In genomic region chr10:22704348-22705341, GRCh38 we compare ENCODE assay signal across 1 cellular context.
TF ChIP-seq lines count a peak whose summit lies in the region.

No MANE protein-coding gene starts in this region.

TF ChIP-seq in GM12878, 131 proteins besides CTCF, POLR2A, EP300 and RAD21 (continued from another document and continues in another):
- TF ChIP-seq MEF2B (IDR thresholded peaks at IDR 0.05; ENCODE audit: partially characterized antibody, poor library complexity, severe bottlenecking) (no peak), ASH2L (IDR thresholded peaks at IDR 0.05; ENCODE audit: borderline replicate concordance, low read depth) (no peak), NR2C1 (IDR thresholded peaks at IDR 0.05) (peak; percentile 94), CHD1 (IDR thresholded peaks at IDR 0.05; ENCODE audit: low read depth, low read length) (no peak), SRF (IDR thresholded peaks at IDR 0.05; ENCODE audit: low read depth in 2 of 2, low read length in 2 of 2) (no peak), MTA3 (IDR thresholded peaks at IDR 0.05; ENCODE audit: borderline replicate concordance, low read length) (peak; percentile 57; the same call in 1 of the 2 replicates), DPF2 (IDR thresholded peaks at IDR 0.05) (no peak), STAT3 (IDR thresholded peaks at IDR 0.05; ENCODE audit: low read depth, low read length) (no peak), JUNB (IDR thresholded peaks at IDR 0.05) (peak; percentile 46), HCFC1 (IDR thresholded peaks at IDR 0.05; ENCODE audit: low read length) (no peak), EGR1 (IDR thresholded peaks at IDR 0.05; ENCODE audit: borderline replicate concordance in 1 of 2, low read depth in 2 of 2, low read length in 2 of 2) (no peak), FOS (IDR thresholded peaks at IDR 0.05; ENCODE audit: borderline replicate concordance, extremely low read depth, insufficient read length) (no peak), PAX5 (IDR thresholded peaks at IDR 0.05; ENCODE audit: borderline replicate concordance, low read depth, low read length) (no peak), FOXK2 (IDR thresholded peaks at IDR 0.05) (no peak), SUPT20H (IDR thresholded peaks at IDR 0.05; ENCODE audit: borderline replicate concordance, control insufficient read depth, low read depth, low read length) (no peak), TBL1XR1 (IDR thresholded peaks at IDR 0.05; ENCODE audit: low read depth, low read length) (no peak), SIX5 (IDR thresholded peaks at IDR 0.05; ENCODE audit: low read depth, low read length, severe bottlenecking) (no peak), TAF1 (IDR thresholded peaks at IDR 0.05; ENCODE audit: borderline replicate concordance, low read depth, low read length) (0 out of 2 replicates have a peak, but pooled peaks have one; percentile 13), ATF7 (IDR thresholded peaks at IDR 0.05; ENCODE audit: low read depth) (0 out of 2 replicates have a peak, but pooled peaks have one; percentile 19), SMC3 (IDR thresholded peaks at IDR 0.05; ENCODE audit: borderline replicate concordance, low read length) (no peak), WRNIP1 (IDR thresholded peaks at IDR 0.05; ENCODE audit: borderline replicate concordance, low read depth, low read length) (no peak), ZNF384 (IDR thresholded peaks at IDR 0.05; ENCODE audit: borderline replicate concordance, low read depth, low read length) (peak; percentile 91), KAT2A (conservative IDR thresholded peaks at IDR 0.05; ENCODE audit: control insufficient read depth, low read depth, low read length) (no peak), IRF4 (IDR thresholded peaks at IDR 0.05; ENCODE audit: low read depth, low read length) (peak; percentile 68; the same call in 1 of the 2 replicates), ZNF24 (IDR thresholded peaks at IDR 0.05) (peak; percentile 95), NKRF (conservative IDR thresholded peaks at IDR 0.05) (no peak), BCL3 (IDR thresholded peaks at IDR 0.05; ENCODE audit: borderline replicate concordance, insufficient read depth, low read depth, low read length, poor library complexity, severe bottlenecking) (no peak), CHD2 (IDR thresholded peaks at IDR 0.05; ENCODE audit: borderline replicate concordance, low read depth, low read length) (no peak), TCF12 (IDR thresholded peaks at IDR 0.05; ENCODE audit: low read depth, low read length) (no peak), GABPA (IDR thresholded peaks at IDR 0.05; ENCODE audit: low read depth) (peak; percentile 86), NR2F1 (conservative IDR thresholded peaks at IDR 0.05) (peak; percentile 67), ETV6 (conservative IDR thresholded peaks at IDR 0.05 in 1 of 2, IDR thresholded peaks at IDR 0.05 in 1 of 2; ENCODE audit: borderline replicate concordance in 1 of 2, low read depth in 1 of 2) (peak in 1 of 2 experiments; percentile 66; a peak in 2 of 4 replicates), YBX1 (IDR thresholded peaks at IDR 0.05) (no peak), SREBF2 (IDR thresholded peaks at IDR 0.05; ENCODE audit: low read length) (no peak), JUND (IDR thresholded peaks at IDR 0.05; ENCODE audit: low read depth, low read length) (no peak), FOXM1 (IDR thresholded peaks at IDR 0.05; ENCODE audit: low read depth, low read length) (no peak), PAX8 (IDR thresholded peaks at IDR 0.05) (no peak), TCF3 (IDR thresholded peaks at IDR 0.05; ENCODE audit: borderline replicate concordance, insufficient read depth, low read depth, low read length) (no peak), SMAD1 (IDR thresholded peaks at IDR 0.05; ENCODE audit: low read depth, partially characterized antibody) (no peak)
- TF ChIP-seq, protein P1, sequence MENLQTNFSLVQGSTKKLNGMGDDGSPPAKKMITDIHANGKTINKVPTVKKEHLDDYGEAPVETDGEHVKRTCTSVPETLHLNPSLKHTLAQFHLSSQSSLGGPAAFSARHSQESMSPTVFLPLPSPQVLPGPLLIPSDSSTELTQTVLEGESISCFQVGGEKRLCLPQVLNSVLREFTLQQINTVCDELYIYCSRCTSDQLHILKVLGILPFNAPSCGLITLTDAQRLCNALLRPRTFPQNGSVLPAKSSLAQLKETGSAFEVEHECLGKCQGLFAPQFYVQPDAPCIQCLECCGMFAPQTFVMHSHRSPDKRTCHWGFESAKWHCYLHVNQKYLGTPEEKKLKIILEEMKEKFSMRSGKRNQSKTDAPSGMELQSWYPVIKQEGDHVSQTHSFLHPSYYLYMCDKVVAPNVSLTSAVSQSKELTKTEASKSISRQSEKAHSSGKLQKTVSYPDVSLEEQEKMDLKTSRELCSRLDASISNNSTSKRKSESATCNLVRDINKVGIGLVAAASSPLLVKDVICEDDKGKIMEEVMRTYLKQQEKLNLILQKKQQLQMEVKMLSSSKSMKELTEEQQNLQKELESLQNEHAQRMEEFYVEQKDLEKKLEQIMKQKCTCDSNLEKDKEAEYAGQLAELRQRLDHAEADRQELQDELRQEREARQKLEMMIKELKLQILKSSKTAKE (IDR thresholded peaks at IDR 0.05; ENCODE audit: low read depth, poor library complexity, severe bottlenecking), result no peak
- TF ChIP-seq, protein P2, sequence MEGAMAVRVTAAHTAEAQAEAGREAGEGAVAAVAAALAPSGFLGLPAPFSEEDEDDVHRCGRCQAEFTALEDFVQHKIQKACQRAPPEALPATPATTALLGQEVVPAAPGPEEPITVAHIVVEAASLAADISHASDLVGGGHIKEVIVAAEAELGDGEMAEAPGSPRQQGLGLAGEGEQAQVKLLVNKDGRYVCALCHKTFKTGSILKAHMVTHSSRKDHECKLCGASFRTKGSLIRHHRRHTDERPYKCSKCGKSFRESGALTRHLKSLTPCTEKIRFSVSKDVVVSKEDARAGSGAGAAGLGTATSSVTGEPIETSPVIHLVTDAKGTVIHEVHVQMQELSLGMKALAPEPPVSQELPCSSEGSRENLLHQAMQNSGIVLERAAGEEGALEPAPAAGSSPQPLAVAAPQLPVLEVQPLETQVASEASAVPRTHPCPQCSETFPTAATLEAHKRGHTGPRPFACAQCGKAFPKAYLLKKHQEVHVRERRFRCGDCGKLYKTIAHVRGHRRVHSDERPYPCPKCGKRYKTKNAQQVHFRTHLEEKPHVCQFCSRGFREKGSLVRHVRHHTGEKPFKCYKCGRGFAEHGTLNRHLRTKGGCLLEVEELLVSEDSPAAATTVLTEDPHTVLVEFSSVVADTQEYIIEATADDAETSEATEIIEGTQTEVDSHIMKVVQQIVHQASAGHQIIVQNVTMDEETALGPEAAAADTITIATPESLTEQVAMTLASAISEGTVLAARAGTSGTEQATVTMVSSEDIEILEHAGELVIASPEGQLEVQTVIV (IDR thresholded peaks at IDR 0.05; ENCODE audit: borderline replicate concordance, partially characterized antibody), result no peak
- TF ChIP-seq, protein P3, sequence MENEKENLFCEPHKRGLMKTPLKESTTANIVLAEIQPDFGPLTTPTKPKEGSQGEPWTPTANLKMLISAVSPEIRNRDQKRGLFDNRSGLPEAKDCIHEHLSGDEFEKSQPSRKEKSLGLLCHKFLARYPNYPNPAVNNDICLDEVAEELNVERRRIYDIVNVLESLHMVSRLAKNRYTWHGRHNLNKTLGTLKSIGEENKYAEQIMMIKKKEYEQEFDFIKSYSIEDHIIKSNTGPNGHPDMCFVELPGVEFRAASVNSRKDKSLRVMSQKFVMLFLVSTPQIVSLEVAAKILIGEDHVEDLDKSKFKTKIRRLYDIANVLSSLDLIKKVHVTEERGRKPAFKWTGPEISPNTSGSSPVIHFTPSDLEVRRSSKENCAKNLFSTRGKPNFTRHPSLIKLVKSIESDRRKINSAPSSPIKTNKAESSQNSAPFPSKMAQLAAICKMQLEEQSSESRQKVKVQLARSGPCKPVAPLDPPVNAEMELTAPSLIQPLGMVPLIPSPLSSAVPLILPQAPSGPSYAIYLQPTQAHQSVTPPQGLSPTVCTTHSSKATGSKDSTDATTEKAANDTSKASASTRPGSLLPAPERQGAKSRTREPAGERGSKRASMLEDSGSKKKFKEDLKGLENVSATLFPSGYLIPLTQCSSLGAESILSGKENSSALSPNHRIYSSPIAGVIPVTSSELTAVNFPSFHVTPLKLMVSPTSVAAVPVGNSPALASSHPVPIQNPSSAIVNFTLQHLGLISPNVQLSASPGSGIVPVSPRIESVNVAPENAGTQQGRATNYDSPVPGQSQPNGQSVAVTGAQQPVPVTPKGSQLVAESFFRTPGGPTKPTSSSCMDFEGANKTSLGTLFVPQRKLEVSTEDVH (IDR thresholded peaks at IDR 0.05; ENCODE audit: low read depth, partially characterized antibody), result no peak
- TF ChIP-seq, protein P4, sequence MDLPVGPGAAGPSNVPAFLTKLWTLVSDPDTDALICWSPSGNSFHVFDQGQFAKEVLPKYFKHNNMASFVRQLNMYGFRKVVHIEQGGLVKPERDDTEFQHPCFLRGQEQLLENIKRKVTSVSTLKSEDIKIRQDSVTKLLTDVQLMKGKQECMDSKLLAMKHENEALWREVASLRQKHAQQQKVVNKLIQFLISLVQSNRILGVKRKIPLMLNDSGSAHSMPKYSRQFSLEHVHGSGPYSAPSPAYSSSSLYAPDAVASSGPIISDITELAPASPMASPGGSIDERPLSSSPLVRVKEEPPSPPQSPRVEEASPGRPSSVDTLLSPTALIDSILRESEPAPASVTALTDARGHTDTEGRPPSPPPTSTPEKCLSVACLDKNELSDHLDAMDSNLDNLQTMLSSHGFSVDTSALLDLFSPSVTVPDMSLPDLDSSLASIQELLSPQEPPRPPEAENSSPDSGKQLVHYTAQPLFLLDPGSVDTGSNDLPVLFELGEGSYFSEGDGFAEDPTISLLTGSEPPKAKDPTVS (IDR thresholded peaks at IDR 0.05; ENCODE audit: low read depth, low read length), result no peak
- TF ChIP-seq, protein P5, sequence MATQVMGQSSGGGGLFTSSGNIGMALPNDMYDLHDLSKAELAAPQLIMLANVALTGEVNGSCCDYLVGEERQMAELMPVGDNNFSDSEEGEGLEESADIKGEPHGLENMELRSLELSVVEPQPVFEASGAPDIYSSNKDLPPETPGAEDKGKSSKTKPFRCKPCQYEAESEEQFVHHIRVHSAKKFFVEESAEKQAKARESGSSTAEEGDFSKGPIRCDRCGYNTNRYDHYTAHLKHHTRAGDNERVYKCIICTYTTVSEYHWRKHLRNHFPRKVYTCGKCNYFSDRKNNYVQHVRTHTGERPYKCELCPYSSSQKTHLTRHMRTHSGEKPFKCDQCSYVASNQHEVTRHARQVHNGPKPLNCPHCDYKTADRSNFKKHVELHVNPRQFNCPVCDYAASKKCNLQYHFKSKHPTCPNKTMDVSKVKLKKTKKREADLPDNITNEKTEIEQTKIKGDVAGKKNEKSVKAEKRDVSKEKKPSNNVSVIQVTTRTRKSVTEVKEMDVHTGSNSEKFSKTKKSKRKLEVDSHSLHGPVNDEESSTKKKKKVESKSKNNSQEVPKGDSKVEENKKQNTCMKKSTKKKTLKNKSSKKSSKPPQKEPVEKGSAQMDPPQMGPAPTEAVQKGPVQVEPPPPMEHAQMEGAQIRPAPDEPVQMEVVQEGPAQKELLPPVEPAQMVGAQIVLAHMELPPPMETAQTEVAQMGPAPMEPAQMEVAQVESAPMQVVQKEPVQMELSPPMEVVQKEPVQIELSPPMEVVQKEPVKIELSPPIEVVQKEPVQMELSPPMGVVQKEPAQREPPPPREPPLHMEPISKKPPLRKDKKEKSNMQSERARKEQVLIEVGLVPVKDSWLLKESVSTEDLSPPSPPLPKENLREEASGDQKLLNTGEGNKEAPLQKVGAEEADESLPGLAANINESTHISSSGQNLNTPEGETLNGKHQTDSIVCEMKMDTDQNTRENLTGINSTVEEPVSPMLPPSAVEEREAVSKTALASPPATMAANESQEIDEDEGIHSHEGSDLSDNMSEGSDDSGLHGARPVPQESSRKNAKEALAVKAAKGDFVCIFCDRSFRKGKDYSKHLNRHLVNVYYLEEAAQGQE (IDR thresholded peaks at IDR 0.05; ENCODE audit: low read depth, low read length), result no peak
- TF ChIP-seq, protein P6, sequence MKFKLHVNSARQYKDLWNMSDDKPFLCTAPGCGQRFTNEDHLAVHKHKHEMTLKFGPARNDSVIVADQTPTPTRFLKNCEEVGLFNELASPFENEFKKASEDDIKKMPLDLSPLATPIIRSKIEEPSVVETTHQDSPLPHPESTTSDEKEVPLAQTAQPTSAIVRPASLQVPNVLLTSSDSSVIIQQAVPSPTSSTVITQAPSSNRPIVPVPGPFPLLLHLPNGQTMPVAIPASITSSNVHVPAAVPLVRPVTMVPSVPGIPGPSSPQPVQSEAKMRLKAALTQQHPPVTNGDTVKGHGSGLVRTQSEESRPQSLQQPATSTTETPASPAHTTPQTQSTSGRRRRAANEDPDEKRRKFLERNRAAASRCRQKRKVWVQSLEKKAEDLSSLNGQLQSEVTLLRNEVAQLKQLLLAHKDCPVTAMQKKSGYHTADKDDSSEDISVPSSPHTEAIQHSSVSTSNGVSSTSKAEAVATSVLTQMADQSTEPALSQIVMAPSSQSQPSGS (IDR thresholded peaks at IDR 0.05; ENCODE audit: low read length), result peak; percentile 50; the same call in 1 of the 2 replicates
